5 cellular contexts compared by ENCODE assay signal in the genomic region with DNA sequence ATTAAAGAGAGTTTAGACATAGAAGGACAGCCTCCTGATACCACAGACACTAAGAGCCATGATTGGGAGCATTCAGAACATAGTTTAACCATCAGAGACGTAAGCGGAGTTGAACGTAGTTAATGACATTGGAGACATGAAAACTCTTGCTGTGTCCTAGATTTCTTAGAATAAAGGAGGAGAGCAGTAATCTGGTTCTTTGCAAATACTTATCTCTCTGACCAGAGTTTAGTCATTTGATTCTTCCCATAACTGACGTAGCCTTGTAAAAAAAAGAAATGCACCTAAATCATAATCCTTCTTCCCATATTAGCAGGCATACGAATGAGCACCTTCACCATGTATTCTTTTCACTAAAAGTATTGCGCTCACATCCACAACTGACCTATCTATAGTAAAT.
"Had no signal": no experiment of that assay in that cellular context is flagged by ENCODE, and none has a peak within 500 bp of the region (broad histone marks: within the 10 kb centered on the region; RNA-seq: fewer than 3 reads in every experiment).

No MANE protein-coding gene starts in this region.

- H3K4me3 ChIP-seq: GM23338, HAP-1 had no signal

- DNase-seq: H7, IMR-90, KBM-7 had no signal

- H3K9me3 ChIP-seq: HAP-1 had no signal

- H3K4me1 ChIP-seq: HAP-1 had no signal

- H3K27ac Mint-ChIP-seq: GM23338 had no signal

- H3K4me3 Mint-ChIP-seq: GM23338 had no signal

- H3K36me3 ChIP-seq: HAP-1 had no signal

- H3K4me1 Mint-ChIP-seq: GM23338 had no signal
